Comparison of ENCODE assay signal across 9 cellular contexts in the genomic region with DNA sequence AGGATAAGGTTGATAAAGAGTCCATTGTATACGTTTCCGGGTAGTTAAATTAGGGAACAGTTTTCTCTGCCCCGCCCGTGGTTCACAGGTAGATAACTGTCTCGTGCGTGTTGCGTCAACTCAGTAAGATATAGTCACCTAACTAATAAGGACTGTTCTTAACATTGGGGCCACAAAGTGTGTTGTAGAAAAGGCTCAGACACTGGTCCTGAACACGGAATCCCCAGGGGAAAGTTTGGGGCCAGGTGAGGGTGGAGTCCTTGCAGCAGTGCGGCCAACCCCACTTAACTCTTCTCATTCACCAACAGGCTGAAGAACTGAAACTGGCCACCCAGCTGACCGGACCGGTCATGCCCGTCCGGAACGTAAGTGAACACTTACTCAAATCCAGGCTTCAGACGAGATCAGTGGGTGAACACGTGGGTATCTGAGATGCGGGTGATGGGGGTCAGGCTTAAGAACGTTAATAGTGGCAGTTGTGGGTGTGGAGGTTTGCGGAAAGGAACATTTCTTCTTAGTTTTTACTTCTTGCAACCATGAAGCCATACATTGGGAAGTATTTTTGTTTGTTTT. TPM values are rescaled to one million over a fixed set of nuclear protein-coding genes. Genes with fewer than 3 reads are reported as not detected.
DNase-seq lines count a peak whose midpoint lies in the region; ATAC-seq and TF ChIP-seq lines count a peak whose summit lies in the region.
"Had no signal": no experiment of that assay in that cellular context is flagged by ENCODE, and none has a peak within 500 bp of the region (broad histone marks: within the 10 kb centered on the region; RNA-seq: fewer than 3 reads in every experiment).

No MANE protein-coding gene starts in this region.

- H3K9me3 Mint-ChIP-seq in activated T-cell treated with anti-CD3 and anti-CD28 coated beads, Interleukin-2, amount 50 U/mL, for 72 hours, result no peaks in the 10 kb centered on the region

- H3K4me1 ChIP-seq in heart left ventricle, result peaks cover 8 to 72% (median 38%) of the 10 kb centered on the region in 12 donors
- peaks cover 13% of the 10 kb centered on the region for H3K4me1 ChIP-seq in iPS-20b (ENCODE audit: insufficient read depth, low read length)
- H3K4me1 ChIP-seq in thymus (ENCODE audit: control insufficient read depth, insufficient read depth, low read length), result peaks cover 25% of the 10 kb centered on the region

- H3K27ac ChIP-seq in heart left ventricle (peak overlapping the region in 4 of 12 donors; percentile 95 to 99 (median 96)), iPS-20b (ENCODE audit: low read length) (no peak overlapping the region), thymus (ENCODE audit: low read depth) (no peak overlapping the region)

- H3K4me3 ChIP-seq in heart left ventricle, result peak overlapping the region; percentile 33 to 97 (median 84)
- H3K4me3 ChIP-seq in iPS-20b (ENCODE audit: low read length), result peak overlapping the region; percentile 91
- peak overlapping the region; percentile 96 for H3K4me3 ChIP-seq in thymus (ENCODE audit: low read length)

- H3K36me3 ChIP-seq in heart left ventricle, result peaks cover 6 to 47% (median 40%) of the 10 kb centered on the region in 9 donors
- H3K36me3 ChIP-seq in iPS-20b (ENCODE audit: insufficient read depth, low read depth, low read length), result peaks cover 43% of the 10 kb centered on the region
- H3K36me3 ChIP-seq in thymus (ENCODE audit: control insufficient read depth, insufficient read depth), result peaks cover 41% of the 10 kb centered on the region

- POLR2A ChIA-PET in GM10248 (lab: Yijun Ruan, JAX), result no interaction called here

- no peaks in the 10 kb centered on the region for H3K27me3 Mint-ChIP-seq in activated T-cell treated with anti-CD3 and anti-CD28 coated beads, Interleukin-2, amount 50 U/mL, for 72 hours (ENCODE audit: low read depth)

- 69 to 77% (median 72%) methylated on average over 19 of the region's 19 CpGs for WGBS in heart left ventricle, 4 donors
- 89% methylated on average over 19 of the region's 19 CpGs for WGBS in thymus

- DNase-seq in heart left ventricle (no peak), cardiac septum (ENCODE audit: low spot score) (no peak), NCI-H526 treated with DMSO at 0.1 percent for 48 hours (lab: John Stamatoyannopoulos, UW) (no peak), GM10248 (ENCODE audit: extremely low spot score) (no peak), LoVo (ENCODE audit: low spot score) (no peak)
- no peak for DNase-seq in activated T-cell treated with anti-CD3 and anti-CD28 coated beads, Interleukin-2, amount 50 U/mL, for 72 hours

- intact Hi-C loops in heart left ventricle (cut with DNase I), result loop anchor here in 2 of 10 donors (5.0 to 10.0 kb wide), 2 partner anchors 55 to 317 kb away; a partner anchor contains a TSS
- intact Hi-C loops in cardiac septum (cut with DNase I), result no loop called here

- H3K9me3 ChIP-seq in heart left ventricle (no peaks in the 10 kb centered on the region), iPS-20b (ENCODE audit: insufficient read depth, low read depth, low read length) (no peaks in the 10 kb centered on the region), thymus (ENCODE audit: control insufficient read depth) (no peaks in the 10 kb centered on the region)

- no peak for TF ChIP-seq CTCF in heart left ventricle (IDR thresholded peaks at IDR 0.05)
- TF ChIP-seq CTCF in GM10248 (IDR thresholded peaks at IDR 0.05; ENCODE audit: control extremely low read depth, extremely low read depth, low read depth, missing control alignments), result no peak

- TF ChIP-seq POLR2A in heart left ventricle (IDR thresholded peaks at IDR 0.05), result no peak

- CTCF ChIA-PET in GM10248 (lab: Yijun Ruan, JAX), result interaction anchor here (0.6 to 0.9 kb wide), 2 partner anchors 322 to 342 kb away, joined by 3 read pairs; no protein-coding TSS in a partner anchor

- H3K36me3 Mint-ChIP-seq in activated T-cell treated with anti-CD3 and anti-CD28 coated beads, Interleukin-2, amount 50 U/mL, for 72 hours (ENCODE audit: insufficient read depth in 2 of 2), result peaks cover 15 to 30% of the 10 kb centered on the region in 2 donors

- peaks cover 66% of the 10 kb centered on the region for H3K4me1 Mint-ChIP-seq in activated T-cell treated with anti-CD3 and anti-CD28 coated beads, Interleukin-2, amount 50 U/mL, for 72 hours (ENCODE audit: low read depth)

- peak overlapping the region; percentile 96 to 100 for H3K4me3 Mint-ChIP-seq in activated T-cell treated with anti-CD3 and anti-CD28 coated beads, Interleukin-2, amount 50 U/mL, for 72 hours

- no peak for ATAC-seq in heart left ventricle
- ATAC-seq in activated T-cell treated with anti-CD3 and anti-CD28 coated beads, Interleukin-2, amount 50 U/mL, for 72 hours (replicated peaks in 1 of 2), result no peak
- ATAC-seq: activated CD4-positive, CD25-positive, alpha-beta regulatory T cell treated with anti-CD3 and anti-CD28 coated beads, Interleukin-2, amount 50 U/mL, for 24 hours had no signal

- H3K27me3 ChIP-seq in heart left ventricle (no peaks in the 10 kb centered on the region), iPS-20b (ENCODE audit: insufficient read depth, low read length) (no peaks in the 10 kb centered on the region), thymus (ENCODE audit: control insufficient read depth, insufficient read depth) (no peaks in the 10 kb centered on the region)

- H3K27ac Mint-ChIP-seq in activated T-cell treated with anti-CD3 and anti-CD28 coated beads, Interleukin-2, amount 50 U/mL, for 72 hours, result peak overlapping the region; percentile 97

- H3K9ac ChIP-seq in iPS-20b (ENCODE audit: low read depth, low read length), result peak overlapping the region; percentile 98

RNA-seq across cellular contexts. Expression of a gene that starts 1.6 kb away (rescaled TPM):
- total RNA-seq in heart left ventricle (1,000 to 10,000 TPM in 6 of 9 donors, 100 to 1,000 TPM in 3; 701 to 3,315 (median 1,152) TPM), cardiac septum (882 TPM)
- polyA plus RNA-seq in heart left ventricle (1,000 to 10,000 TPM; 2,775 to 5,500 TPM), thymus (5,597 TPM)
- 1,000 to 10,000 TPM; 3,140 to 3,274 TPM for total RNA-seq in activated T-cell treated with anti-CD3 and anti-CD28 coated beads, Interleukin-2, amount 50 U/mL, for 72 hours

RNA-seq across cellular contexts. Expression of a gene that starts 13.4 kb away (rescaled TPM):
- total RNA-seq in heart left ventricle (under 1 TPM in 1 of 9 donors, not detected in 8; 0.20 TPM), cardiac septum (not detected)
- polyA plus RNA-seq in heart left ventricle (under 1 TPM in 1 of 2 donors, not detected in 1; 0.50 TPM), thymus (9.6 TPM)
- 10 to 100 TPM; 10.9 to 11.4 TPM for total RNA-seq in activated T-cell treated with anti-CD3 and anti-CD28 coated beads, Interleukin-2, amount 50 U/mL, for 72 hours

RNA-seq across cellular contexts. Expression of a gene that starts 51.3 kb away (rescaled TPM):
- total RNA-seq in heart left ventricle, result not detected
- polyA plus RNA-seq in heart left ventricle, result not detected
- total RNA-seq in cardiac septum, result not detected
- total RNA-seq in activated T-cell treated with anti-CD3 and anti-CD28 coated beads, Interleukin-2, amount 50 U/mL, for 72 hours, result not detected
- polyA plus RNA-seq in thymus, result 2.9 TPM

RNA-seq across cellular contexts. Expression of a gene that starts 53.9 kb away (rescaled TPM):
- total RNA-seq in heart left ventricle, result 100 to 1,000 TPM in 4 of 9 donors, 10 to 100 TPM in 5; 84.0 to 168 (median 95.9) TPM
- polyA plus RNA-seq in heart left ventricle, result 100 to 1,000 TPM in 1 of 2 donors, 10 to 100 TPM in 1; 92.4 to 101 TPM
- total RNA-seq in cardiac septum, result 89.5 TPM
- 10 to 100 TPM; 67.4 to 82.1 TPM for total RNA-seq in activated T-cell treated with anti-CD3 and anti-CD28 coated beads, Interleukin-2, amount 50 U/mL, for 72 hours
- 164 TPM for polyA plus RNA-seq in thymus

Comparison
In these comparisons a context has a peak if more than half of its experiments do, and no peak if none do; other contexts are left out.
1. RNA of a gene that starts 13.4 kb away (total RNA-seq): 10.9 to 11.4 TPM in activated T-cell treated with anti-CD3 and anti-CD28 coated beads, Interleukin-2, amount 50 U/mL, for 72 hours; not detected in cardiac septum (single experiment) and 0.20 TPM in heart left ventricle; every median in the first group is over 4 times any median in the second.
2. Peak in every context shown above with its lines, with median percentiles within 50 percentile points of each other: H3K4me3 ChIP-seq.